Comparison of ENCODE assay signal across 15 cellular contexts in the genomic region with DNA sequence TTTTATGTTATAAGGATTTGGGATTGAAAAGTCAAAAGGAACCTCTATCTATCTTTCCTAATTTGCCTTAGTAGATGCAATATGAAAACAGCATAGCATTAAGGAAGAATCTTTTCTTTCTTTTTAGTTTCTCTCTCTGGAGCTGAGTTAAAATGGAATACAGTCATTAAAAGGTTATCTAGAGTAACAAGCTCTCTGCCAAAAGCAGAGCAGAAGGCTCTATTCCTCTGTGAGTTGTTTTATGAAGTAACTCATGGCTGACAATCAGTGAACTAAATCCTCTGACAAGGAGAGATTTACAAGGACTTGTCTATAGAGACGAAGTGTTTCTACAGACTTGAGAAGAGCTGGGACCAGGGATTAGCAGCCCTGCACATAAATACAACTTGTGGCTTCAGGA.
DNase-seq lines count a peak whose midpoint lies in the region; ATAC-seq and TF ChIP-seq lines count a peak whose summit lies in the region.
"Had no signal": no experiment of that assay in that cellular context is flagged by ENCODE, and none has a peak within 500 bp of the region (broad histone marks: within the 10 kb centered on the region; RNA-seq: fewer than 3 reads in every experiment).

No MANE protein-coding gene starts in this region.

- no peak overlapping the region for H4K91ac ChIP-seq in mesenchymal stem cell (ENCODE audit: low read length)

- H3K27me3 ChIP-seq in left ventricle myocardium inferior (ENCODE audit: low read depth) (peaks cover 5% of the 10 kb centered on the region), WERI-Rb-1 (ENCODE audit: insufficient read depth, low read depth, severe bottlenecking) (no peaks in the 10 kb centered on the region), mesenchymal stem cell (ENCODE audit: control insufficient read depth in 1 of 2, insufficient read depth in 1 of 2, low read length in 2 of 2) (no peaks in the 10 kb centered on the region)
- H3K27me3 ChIP-seq: BLaER1 treated with 17β-estradiol and CSF1 and Interleukin-3, amounts not matched to agents 10 nM and 100 nM had no signal

- H3K14ac ChIP-seq in mesenchymal stem cell (ENCODE audit: low read length in 2 of 2), result no peak overlapping the region

- H3K79me1 ChIP-seq in mesenchymal stem cell (replicated peaks; ENCODE audit: low read length, poor library complexity, severe bottlenecking), result no peaks in the 10 kb centered on the region

- H2AFZ ChIP-seq in mesenchymal stem cell (ENCODE audit: low read depth, low read length), result no peak overlapping the region
- H2AFZ ChIP-seq: GM23248 had no signal

- H3K9me3 ChIP-seq in left ventricle myocardium inferior (replicated peaks) (peaks cover 10% of the 10 kb centered on the region), WERI-Rb-1 (ENCODE audit: severe bottlenecking) (peaks cover 3% of the 10 kb centered on the region), mesenchymal stem cell (ENCODE audit: control insufficient read depth, low read length) (peaks cover 2% of the 10 kb centered on the region)
- H3K9me3 ChIP-seq: BLaER1 treated with 17β-estradiol and CSF1 and Interleukin-3, amounts not matched to agents 10 nM and 100 nM had no signal

- no peak overlapping the region for H2BK15ac ChIP-seq in mesenchymal stem cell (ENCODE audit: low read depth, poor library complexity, severe bottlenecking)

- H3K4me1 ChIP-seq in left ventricle myocardium inferior, result no peaks in the 10 kb centered on the region
- H3K4me1 ChIP-seq in mesenchymal stem cell (ENCODE audit: control insufficient read depth, insufficient read depth, low read depth, low read length), result no peaks in the 10 kb centered on the region

- no peak overlapping the region for H4K8ac ChIP-seq in mesenchymal stem cell (ENCODE audit: low read length)

- H3K4ac ChIP-seq in mesenchymal stem cell (ENCODE audit: low read depth in 1 of 2, low read length in 2 of 2), result no peak overlapping the region

- intact Hi-C loops in Right ventricle myocardium superior (cut with DNase I), result no loop called here
- intact Hi-C loops in left ventricle myocardium inferior (cut with micrococcal nuclease), result no loop called here

- DNase-seq in Right ventricle myocardium superior, result no peak
- no peak for DNase-seq in left ventricle myocardium inferior
- DNase-seq in WERI-Rb-1, result peak; percentile 46
- no peak for DNase-seq in mesenchymal stem cell
- DNase-seq in pons (ENCODE audit: low spot score), result no peak
- DNase-seq: ACHN; CD4-positive, CD25-positive, alpha-beta regulatory T cell; DMS53; GF-D8; GM23248; IMR-90 had no signal

- WGBS in mesenchymal stem cell, result 12% methylated on average over 1 of the region's 1 CpG

- H3K4me2 ChIP-seq in mesenchymal stem cell (ENCODE audit: low read length, poor library complexity, severe bottlenecking), result no peak overlapping the region
- H3K4me2 ChIP-seq: BLaER1 treated with 17β-estradiol and CSF1 and Interleukin-3, amounts not matched to agents 10 nM and 100 nM had no signal

- no peak overlapping the region for H3K4me3 ChIP-seq in left ventricle myocardium inferior
- no peak overlapping the region for H3K4me3 ChIP-seq in WERI-Rb-1 (ENCODE audit: low read depth, low read length)
- H3K4me3 ChIP-seq in mesenchymal stem cell (ENCODE audit: insufficient read depth in 1 of 2, low read depth in 1 of 2, low read length in 2 of 2), result peak overlapping the region in 1 of 2 experiments; percentile 19
- H3K4me3 ChIP-seq: BLaER1 treated with 17β-estradiol and CSF1 and Interleukin-3, amounts not matched to agents 10 nM and 100 nM; GM23248 had no signal

- ATAC-seq in Right ventricle myocardium superior (ENCODE audit: poor library complexity) (peak; percentile 51), GM19397 (IDR thresholded peaks at IDR 0.05; ENCODE audit: unreplicated experiment) (no peak), HG03520 (IDR thresholded peaks at IDR 0.05; ENCODE audit: unreplicated experiment) (no peak)
- ATAC-seq: HCT116 had no signal

- H3K9ac ChIP-seq in mesenchymal stem cell (ENCODE audit: low read length), result peak overlapping the region; percentile 19
- H3K9ac ChIP-seq: BLaER1 treated with 17β-estradiol and CSF1 and Interleukin-3, amounts not matched to agents 10 nM and 100 nM; GM23248 had no signal

- no peak overlapping the region for H3K18ac ChIP-seq in mesenchymal stem cell (ENCODE audit: low read depth in 1 of 2, low read length in 2 of 2)

- H3K23ac ChIP-seq in mesenchymal stem cell (ENCODE audit: low read length in 2 of 2), result no peak overlapping the region

- H2BK120ac ChIP-seq in mesenchymal stem cell (ENCODE audit: low read depth, low read length), result no peak overlapping the region

- H2BK12ac ChIP-seq in mesenchymal stem cell (ENCODE audit: low read length in 2 of 2), result no peak overlapping the region

- H3K36me3 ChIP-seq in left ventricle myocardium inferior, result no peaks in the 10 kb centered on the region
- no peaks in the 10 kb centered on the region for H3K36me3 ChIP-seq in WERI-Rb-1
- H3K36me3 ChIP-seq in mesenchymal stem cell (ENCODE audit: control insufficient read depth in 1 of 2, insufficient read depth in 2 of 2, low read depth in 1 of 2, low read length in 2 of 2), result no peaks in the 10 kb centered on the region
- H3K36me3 ChIP-seq: BLaER1 treated with 17β-estradiol and CSF1 and Interleukin-3, amounts not matched to agents 10 nM and 100 nM had no signal

- H3K27ac ChIP-seq in left ventricle myocardium inferior (replicated peaks) (no peak overlapping the region), WERI-Rb-1 (no peak overlapping the region), mesenchymal stem cell (ENCODE audit: low read length, poor library complexity, severe bottlenecking) (no peak overlapping the region)
- H3K27ac ChIP-seq: BLaER1 treated with 17β-estradiol and CSF1 and Interleukin-3, amounts not matched to agents 10 nM and 100 nM; GM23248 had no signal

- no peak overlapping the region for H2AK5ac ChIP-seq in mesenchymal stem cell (ENCODE audit: low read length, severe bottlenecking)

- no peak overlapping the region for H2BK5ac ChIP-seq in mesenchymal stem cell (ENCODE audit: low read depth, low read length, poor library complexity, severe bottlenecking)

- TF ChIP-seq CTCF in left ventricle myocardium inferior (IDR thresholded peaks at IDR 0.05; ENCODE audit: borderline replicate concordance) (no peak), WERI-Rb-1 (IDR thresholded peaks at IDR 0.05; ENCODE audit: low read depth, low read length) (no peak)
